10 cellular contexts compared by ENCODE assay signal in genomic region chr4:183118585-183118984, GRCh38. TPM values are rescaled to one million over a fixed set of nuclear protein-coding genes. Genes with fewer than 3 reads are reported as not detected.
DNase-seq lines count a peak whose midpoint lies in the region; ATAC-seq and TF ChIP-seq lines count a peak whose summit lies in the region.
"Had no signal": no experiment of that assay in that cellular context is flagged by ENCODE, and none has a peak within 500 bp of the region (broad histone marks: within the 10 kb centered on the region; RNA-seq: fewer than 3 reads in every experiment).

No MANE protein-coding gene starts in this region.

- TF ChIP-seq CTCF in RWPE1 (conservative IDR thresholded peaks at IDR 0.05; ENCODE audit: low read depth): no peak

- peak overlapping the region; percentile 45 for H3K4me3 ChIP-seq in neuron (ENCODE audit: low read length)

- no peaks in the 10 kb centered on the region for H3K9me3 ChIP-seq in neuron (ENCODE audit: low read length)

- peaks cover 26% of the 10 kb centered on the region for H3K4me1 ChIP-seq in neuron (ENCODE audit: insufficient read depth, low read length)

- POLR2A ChIA-PET in RWPE1 (lab: Yijun Ruan, JAX; ENCODE audit: low non-redundant PET): interaction anchor here (0.6 kb wide), 1 partner anchor 11 kb away, joined by 5 read pairs; no protein-coding TSS in a partner anchor
- POLR2A ChIA-PET in T-cell (lab: Charles Lee): no interaction called here

- CTCF ChIA-PET in RWPE1 (lab: Yijun Ruan, JAX): interaction anchor here (0.6 kb wide), 1 partner anchor 23 kb away, joined by 3 read pairs; no protein-coding TSS in a partner anchor
- CTCF ChIA-PET in T-cell (lab: Charles Lee): no interaction called here

- H3K9me3 Mint-ChIP-seq in T-cell: no peaks in the 10 kb centered on the region
- H3K9me3 Mint-ChIP-seq: activated T-cell treated with anti-CD3 and anti-CD28 coated beads, Interleukin-2, amount 50 U/mL, for 24 hours had no signal

- peaks cover 0 to 6% (median 0%) of the 10 kb centered on the region in 3 donors for H3K4me1 Mint-ChIP-seq in T-cell

- peaks cover 0 to 6% of the 10 kb centered on the region in 2 donors for H3K27me3 Mint-ChIP-seq in T-cell

- DNase-seq in Caki2 (ENCODE audit: low read depth): peak; percentile 87
- DNase-seq in RWPE1 (ENCODE audit: low spot score): peak; percentile 84
- peak; percentile 91 for DNase-seq in fibroblast of peridontal ligament (ENCODE audit: extremely low read depth)
- no peak for DNase-seq in stimulated activated CD4-positive, alpha-beta T cell treated with anti-CD3 and anti-CD28 coated beads, Interleukin-4, amount 100 ng/mL, for 1 hour
- DNase-seq in activated CD4-positive, alpha-beta T cell treated with anti-CD3 and anti-CD28 coated beads, Interleukin-2, amount 50 U/mL, for 1 hour: no peak
- DNase-seq in T-cell: no peak
- no peak for DNase-seq in Kasumi-1 (lab: John Stamatoyannopoulos, UW)
- DNase-seq: activated T-cell treated with anti-CD3 and anti-CD28 coated beads, Interleukin-2, amount 50 U/mL, for 24 hours; DMS53 had no signal

- H3K27ac ChIP-seq in RWPE1: no peak overlapping the region

- no peaks in the 10 kb centered on the region for H3K36me3 Mint-ChIP-seq in T-cell

- H3K27ac Mint-ChIP-seq in T-cell: no peak overlapping the region
- H3K27ac Mint-ChIP-seq: activated T-cell treated with anti-CD3 and anti-CD28 coated beads, Interleukin-2, amount 50 U/mL, for 24 hours had no signal

- H3K27me3 ChIP-seq in neuron (ENCODE audit: insufficient read depth, low read length): no peaks in the 10 kb centered on the region

- in situ Hi-C loops in Caki2 (cut with HindIII; ENCODE audit: low pct_unique_long_range_greater_than_20kb, low sequenced_read_pairs): no loop called here

- H2AFZ ChIP-seq in neuron (ENCODE audit: low read depth, low read length): peak overlapping the region; percentile 57

- no peak for ATAC-seq in T-cell (replicated peaks in 1 of 4)

- H3K36me3 ChIP-seq in neuron (ENCODE audit: insufficient read depth, low read length): no peaks in the 10 kb centered on the region

- H3K4me3 Mint-ChIP-seq in T-cell: no peak overlapping the region
- H3K4me3 Mint-ChIP-seq: activated T-cell treated with anti-CD3 and anti-CD28 coated beads, Interleukin-2, amount 50 U/mL, for 24 hours had no signal

RNA-seq across cellular contexts. Expression of gene WWC2, which starts 19.5 kb away (rescaled TPM):
- 4.9 and 8.3 TPM in 2 replicates for total RNA-seq in Caki2 (2014; rRNA removed; shearing (Covaris generic); ENCODE audit: low replicate concordance)
- total RNA-seq in T-cell: 1 to 10 TPM; 5.0 to 9.1 (median 7.3) TPM

Comparison
In these comparisons a context has a peak if more than half of its experiments do, and no peak if none do; other contexts are left out.
1. DNase-seq: peak in Caki2 (single experiment), RWPE1 (single experiment) and fibroblast of peridontal ligament (single experiment); none in stimulated activated CD4-positive, alpha-beta T cell treated with anti-CD3 and anti-CD28 coated beads, Interleukin-4, amount 100 ng/mL, for 1 hour (single experiment), activated CD4-positive, alpha-beta T cell treated with anti-CD3 and anti-CD28 coated beads, Interleukin-2, amount 50 U/mL, for 1 hour (single experiment), T-cell (0 of 34) and Kasumi-1 (0 of 2).